ENCODE assay signal across 15 cellular contexts in the genomic region with DNA sequence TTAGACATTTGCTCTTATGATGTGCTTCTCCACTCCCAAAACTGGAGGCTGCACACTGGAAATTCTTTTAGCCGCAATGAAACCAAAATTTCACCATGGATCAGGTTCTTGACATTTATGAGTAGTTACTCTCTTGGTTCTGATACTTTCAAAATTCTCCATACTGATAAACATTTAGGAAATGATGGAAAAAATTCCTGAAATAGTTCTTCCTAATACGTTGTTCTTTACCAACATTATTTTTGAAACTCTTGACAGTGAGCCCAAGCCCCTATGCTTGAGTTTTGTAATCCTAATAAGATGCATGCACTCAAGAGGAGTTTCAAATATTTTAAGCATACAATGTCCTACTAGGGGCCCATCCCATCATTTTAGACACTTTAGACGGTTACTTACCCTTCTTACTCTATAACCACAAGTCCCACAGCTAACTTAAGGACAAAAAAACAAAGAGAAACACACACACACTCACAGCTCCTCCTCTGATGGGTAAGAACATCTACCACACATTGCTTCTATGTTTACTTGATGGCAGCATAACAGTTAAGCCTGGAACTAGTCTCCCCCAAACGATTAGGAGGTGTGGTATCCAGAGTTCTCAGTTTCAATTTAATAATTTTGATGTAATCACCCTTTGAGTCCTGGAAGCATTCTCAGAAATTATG.
DNase-seq lines count a peak whose midpoint lies in the region; ATAC-seq and TF ChIP-seq lines count a peak whose summit lies in the region.
"Had no signal": no experiment of that assay in that cellular context is flagged by ENCODE, and none has a peak within 500 bp of the region (broad histone marks: within the 10 kb centered on the region; RNA-seq: fewer than 3 reads in every experiment).

No MANE protein-coding gene starts in this region.

- H3K9me3 Mint-ChIP-seq in stimulated activated effector memory CD8-positive, alpha-beta T cell treated with anti-CD3 and anti-CD28 coated beads, Interleukin-12 subunit alpha, Interleukin-12 subunit beta, amount 100 ng/mL, for 72 hours: no peaks in the 10 kb centered on the region

- H3K27me3 ChIP-seq in RWPE2 (ENCODE audit: insufficient read depth, poor library complexity, severe bottlenecking) (no peaks in the 10 kb centered on the region), iPS-20b (ENCODE audit: insufficient read depth, low read length) (no peaks in the 10 kb centered on the region)
- H3K27me3 ChIP-seq: adrenal gland, left lung had no signal

- H3K36me3 ChIP-seq in RWPE2 (ENCODE audit: low read depth) (peaks cover 78% of the 10 kb centered on the region), iPS-20b (ENCODE audit: insufficient read depth, low read depth, low read length) (peaks cover 52% of the 10 kb centered on the region)

- H3K27ac ChIP-seq in RWPE2 (ENCODE audit: poor library complexity, severe bottlenecking): peak overlapping the region; percentile 92
- H3K27ac ChIP-seq in iPS-20b (ENCODE audit: low read length): no peak overlapping the region
- H3K27ac ChIP-seq: 22Rv1, RWPE1 had no signal

- peaks cover 66% of the 10 kb centered on the region for H3K36me3 Mint-ChIP-seq in stimulated activated effector memory CD8-positive, alpha-beta T cell treated with anti-CD3 and anti-CD28 coated beads, Interleukin-12 subunit alpha, Interleukin-12 subunit beta, amount 100 ng/mL, for 72 hours

- no peak overlapping the region for H3K9ac ChIP-seq in iPS-20b (ENCODE audit: low read depth, low read length)

- peaks cover 59% of the 10 kb centered on the region for H3K4me1 Mint-ChIP-seq in stimulated activated effector memory CD8-positive, alpha-beta T cell treated with anti-CD3 and anti-CD28 coated beads, Interleukin-12 subunit alpha, Interleukin-12 subunit beta, amount 100 ng/mL, for 72 hours

- no peak overlapping the region for H3K27ac Mint-ChIP-seq in stimulated activated effector memory CD8-positive, alpha-beta T cell treated with anti-CD3 and anti-CD28 coated beads, Interleukin-12 subunit alpha, Interleukin-12 subunit beta, amount 100 ng/mL, for 72 hours

- DNase-seq in NCI-H2107 treated with DMSO at 0.1 percent for 48 hours (lab: John Stamatoyannopoulos, UW; ENCODE audit: unreplicated experiment) (peak; percentile 18), NCI-H2107 (lab: John Stamatoyannopoulos, UW) (no peak), RWPE2 (ENCODE audit: low spot score) (no peak), NCI-H2171 treated with DMSO at 0.1 percent for 48 hours (lab: John Stamatoyannopoulos, UW) (no peak), dedifferentiated amniotic fluid mesenchymal stem cell (ENCODE audit: extremely low spot score) (no peak)
- no peak for DNase-seq in stimulated activated effector memory CD8-positive, alpha-beta T cell treated with anti-CD3 and anti-CD28 coated beads, Interleukin-12 subunit alpha, Interleukin-12 subunit beta, amount 100 ng/mL, for 72 hours (ENCODE audit: low spot score in 2 of 2)
- no peak for DNase-seq in stimulated activated CD4-positive, alpha-beta T cell treated with anti-CD3 and anti-CD28 coated beads, Interleukin-1b, Interleukin-23, amount 100 ng/mL, for 48 hours
- DNase-seq: activated CD4-positive, alpha-beta T cell treated with anti-CD3 and anti-CD28 coated beads for 48 hours; adrenal gland; left lung; NCI-H2081 treated with DMSO at 0.1 percent for 48 hours; stimulated activated CD4-positive, alpha-beta T cell treated with anti-CD3 and anti-CD28 coated beads, Interleukin-15, amount 100 ng/mL, for 24 hours had no signal

- H3K4me1 ChIP-seq in RWPE2 (ENCODE audit: insufficient read depth, poor library complexity, severe bottlenecking) (peaks cover 37% of the 10 kb centered on the region), iPS-20b (ENCODE audit: insufficient read depth, low read length) (peaks cover 22% of the 10 kb centered on the region)

- no peak for TF ChIP-seq CTCF in RWPE2 (IDR thresholded peaks at IDR 0.05; ENCODE audit: poor library complexity, severe bottlenecking)

- H3K9me3 ChIP-seq in RWPE2 (ENCODE audit: severe bottlenecking) (no peaks in the 10 kb centered on the region), iPS-20b (ENCODE audit: insufficient read depth, low read depth, low read length) (no peaks in the 10 kb centered on the region)
- H3K9me3 ChIP-seq: adrenal gland, left lung had no signal

- H3K4me3 ChIP-seq in RWPE2 (ENCODE audit: severe bottlenecking): no peak overlapping the region
- H3K4me3 ChIP-seq in iPS-20b (ENCODE audit: low read length): peak overlapping the region; percentile 0; the same call in 1 of the 2 replicates
- H3K4me3 ChIP-seq: left lung had no signal

- peak overlapping the region; percentile 91 for H3K4me3 Mint-ChIP-seq in stimulated activated effector memory CD8-positive, alpha-beta T cell treated with anti-CD3 and anti-CD28 coated beads, Interleukin-12 subunit alpha, Interleukin-12 subunit beta, amount 100 ng/mL, for 72 hours

- no peak for ATAC-seq in RWPE2 (ENCODE audit: low read depth)
- ATAC-seq in stimulated activated effector memory CD8-positive, alpha-beta T cell treated with anti-CD3 and anti-CD28 coated beads, Interleukin-12 subunit alpha, Interleukin-12 subunit beta, amount 100 ng/mL, for 72 hours: no peak
- ATAC-seq: left lung had no signal
